Comparison of ENCODE assay signal across 15 cellular contexts in genomic region chr13:41985788-41986508, GRCh38. TPM values are rescaled to one million over a fixed set of nuclear protein-coding genes. Genes with fewer than 3 reads are reported as not detected.
A peak's percentile ranks its signal among the peaks of the same experiment; 100 is the strongest.
DNase-seq lines count a peak whose midpoint lies in the region; ATAC-seq and TF ChIP-seq lines count a peak whose summit lies in the region.
"Had no signal": no experiment of that assay in that cellular context is flagged by ENCODE, and none has a peak within 500 bp of the region (broad histone marks: within the 10 kb centered on the region; RNA-seq: fewer than 3 reads in every experiment).

No MANE protein-coding gene starts in this region.

- no peak overlapping the region for H2BK15ac ChIP-seq in IMR-90 (ENCODE audit: low read depth, low read length)

- no peak overlapping the region for H4K8ac ChIP-seq in IMR-90 (ENCODE audit: low read depth in 2 of 2, low read length in 2 of 2)

- no peak overlapping the region for H3K56ac ChIP-seq in IMR-90 (ENCODE audit: extremely low read depth, insufficient read depth, low read length)

- in situ Hi-C loops in IMR-90 (cut with MboI; ENCODE audit: low sequenced_read_pairs), result no loop called here
- in situ Hi-C loops in astrocyte of the spinal cord (cut with HindIII; ENCODE audit: low sequenced_read_pairs), result no loop called here

- no peaks in the 10 kb centered on the region for H4K20me1 ChIP-seq in IMR-90 (ENCODE audit: insufficient read depth, low read length)
- H4K20me1 ChIP-seq in osteoblast (ENCODE audit: insufficient read depth, low read length), result no peaks in the 10 kb centered on the region

- H3K4me1 ChIP-seq in IMR-90 (ENCODE audit: control insufficient read depth, insufficient read depth, low read length) (peaks cover 3% of the 10 kb centered on the region; the same call in 1 of the 2 replicates), osteoblast (ENCODE audit: insufficient read depth, low read length) (peaks cover 12% of the 10 kb centered on the region)
- H3K4me1 ChIP-seq: foreskin keratinocyte, suprapubic skin had no signal

- TF ChIP-seq POLR2A in IMR-90 (IDR thresholded peaks at IDR 0.05; ENCODE audit: low read depth, low read length), result no peak

- no peak for TF ChIP-seq RAD21 in IMR-90 (IDR thresholded peaks at IDR 0.05; ENCODE audit: low read length)

- H2AK5ac ChIP-seq in IMR-90 (ENCODE audit: low read depth, low read length), result no peak overlapping the region

- H4K5ac ChIP-seq in IMR-90 (ENCODE audit: low read depth, low read length), result no peak overlapping the region

- no peak overlapping the region for H3K18ac ChIP-seq in IMR-90 (ENCODE audit: low read depth, low read length)

- no peak overlapping the region for H2BK120ac ChIP-seq in IMR-90 (ENCODE audit: low read depth, low read length)

- WGBS in IMR-90 (ENCODE audit: extremely low coverage in 2 of 2, insufficient read length in 1 of 2), 2 experiments, result no CpG with 5 or more reads among the region's 2 CpGs

- H3K4me3 ChIP-seq in IMR-90 (ENCODE audit: insufficient read depth, low read depth, low read length), result no peak overlapping the region
- H3K4me3 ChIP-seq in astrocyte of the spinal cord (ENCODE audit: low read depth, low read length), result no peak overlapping the region
- no peak overlapping the region for H3K4me3 ChIP-seq in osteoblast (ENCODE audit: insufficient read depth, low read length)
- H3K4me3 ChIP-seq: suprapubic skin had no signal

- dilution Hi-C loops in IMR-90 (cut with HindIII; ENCODE audit: low sequenced_read_pairs, unreplicated experiment), result no loop called here

- H2BK5ac ChIP-seq in IMR-90 (ENCODE audit: low read depth, low read length, poor library complexity, severe bottlenecking), result no peak overlapping the region

- no peak overlapping the region for H2AK9ac ChIP-seq in IMR-90 (replicated peaks; ENCODE audit: low read depth, low read length, poor library complexity)

- no TSS peak for BruUV-seq in IMR-90 (replicated peaks; lab: Mats Ljungman, UMichigan)

- no peaks in the 10 kb centered on the region for H3K9me1 ChIP-seq in IMR-90 (ENCODE audit: insufficient read depth, low read length)

- H3K27me3 ChIP-seq in IMR-90 (ENCODE audit: control insufficient read depth, insufficient read depth, low read length) (no peaks in the 10 kb centered on the region), osteoblast (ENCODE audit: insufficient read depth, low read length) (peaks cover 4% of the 10 kb centered on the region)
- H3K27me3 ChIP-seq: foreskin keratinocyte, suprapubic skin had no signal

- intact Hi-C loops in IMR-90 (cut with micrococcal nuclease), result no loop called here

- ATAC-seq in IMR-90 (ENCODE audit: low read depth), result peak; percentile 57
- no peak for ATAC-seq in GM21526 (IDR thresholded peaks at IDR 0.05; ENCODE audit: low FRiP score, unreplicated experiment)
- ATAC-seq: activated naive CD4-positive, alpha-beta T cell treated with anti-CD3 and anti-CD28 coated beads, Interleukin-2, amount 50 U/mL, for 72 hours; foreskin keratinocyte had no signal

- H3K4ac ChIP-seq in IMR-90 (ENCODE audit: low read depth, low read length), result no peak overlapping the region

- CTCF ChIA-PET in IMR-90 (lab: Yijun Ruan, JAX), result no interaction called here

- no peak overlapping the region for H3K4me2 ChIP-seq in IMR-90 (ENCODE audit: low read depth, low read length)
- H3K4me2 ChIP-seq in osteoblast (ENCODE audit: insufficient read depth, low read length), result no peak overlapping the region

- H2BK20ac ChIP-seq in IMR-90 (ENCODE audit: low read depth, low read length), result no peak overlapping the region

- no peak overlapping the region for H3K27ac ChIP-seq in IMR-90 (ENCODE audit: insufficient read depth, low read length)
- H3K27ac ChIP-seq in osteoblast (ENCODE audit: low read depth, low read length), result no peak overlapping the region
- H3K27ac ChIP-seq: 22Rv1, foreskin keratinocyte, suprapubic skin, VCaP had no signal

- H3K9me3 ChIP-seq in IMR-90 (ENCODE audit: control insufficient read depth, insufficient read depth, low read length) (no peaks in the 10 kb centered on the region), osteoblast (ENCODE audit: low read depth, low read length) (no peaks in the 10 kb centered on the region)
- H3K9me3 ChIP-seq: suprapubic skin had no signal

- TF ChIP-seq CTCF in IMR-90 (conservative IDR thresholded peaks at IDR 0.05; ENCODE audit: low read depth, low read length) (no peak), astrocyte of the spinal cord (IDR thresholded peaks at IDR 0.05; ENCODE audit: low read depth, low read length) (no peak), osteoblast (IDR thresholded peaks at IDR 0.05; ENCODE audit: extremely low read depth, low read depth, low read length) (no peak)

- H3K36me3 ChIP-seq in IMR-90 (ENCODE audit: control insufficient read depth, insufficient read depth, low read length) (no peaks in the 10 kb centered on the region), osteoblast (ENCODE audit: insufficient read depth, low read length) (no peaks in the 10 kb centered on the region)
- H3K36me3 ChIP-seq: suprapubic skin had no signal

- H3K79me1 ChIP-seq in IMR-90 (ENCODE audit: low read depth in 1 of 2, low read length in 2 of 2), result no peaks in the 10 kb centered on the region

- no peak overlapping the region for H3K23ac ChIP-seq in IMR-90 (ENCODE audit: low read depth, low read length)

- H3K79me2 ChIP-seq in osteoblast (ENCODE audit: insufficient read depth, low read length), result no peaks in the 10 kb centered on the region

- POLR2A ChIA-PET in IMR-90 (lab: Charles Lee; ENCODE audit: unreplicated experiment), result no interaction called here

- H4K91ac ChIP-seq in IMR-90 (ENCODE audit: insufficient read depth, low read depth, low read length), result no peak overlapping the region

- no peak overlapping the region for H3K9ac ChIP-seq in IMR-90 (ENCODE audit: low read depth, low read length)

- H2AFZ ChIP-seq in IMR-90 (replicated peaks; ENCODE audit: low read length, poor library complexity) (peak overlapping the region; percentile 8), osteoblast (ENCODE audit: low read length) (no peak overlapping the region)

- DNase-seq in DMS 273 (lab: John Stamatoyannopoulos, UW; ENCODE audit: unreplicated experiment), result peak; percentile 12
- DNase-seq in DMS 273 treated with DMSO at 0.1 percent for 48 hours (lab: John Stamatoyannopoulos, UW), result no peak
- DNase-seq in IMR-90, result peak; percentile 35
- peak; percentile 33 for DNase-seq in astrocyte of the spinal cord (ENCODE audit: low read depth, low spot score)
- peak; percentile 77 for DNase-seq in osteoblast (ENCODE audit: insufficient read length, low spot score, missing footprints)
- no peak for DNase-seq in nucleus accumbens (lab: John Stamatoyannopoulos, UW)
- DNase-seq in dermis blood vessel endothelial cell, result no peak
- DNase-seq: foreskin keratinocyte, immature natural killer cell, NCI-H748 treated with DMSO at 0.1 percent for 48 hours had no signal

- H3K14ac ChIP-seq in IMR-90 (replicated peaks; ENCODE audit: low read depth, low read length), result no peak overlapping the region

TF ChIP-seq in IMR-90, 13 proteins besides CTCF, POLR2A, EP300 and RAD21:
- TF ChIP-seq FOS (IDR thresholded peaks at IDR 0.05; ENCODE audit: low read depth, low read length) (0 out of 2 replicates have a peak, but pooled peaks have one; percentile 10), ELK1 (IDR thresholded peaks at IDR 0.05; ENCODE audit: borderline replicate concordance, low read depth, low read length) (no peak), CEBPB (IDR thresholded peaks at IDR 0.05; ENCODE audit: low read depth, low read length) (no peak)

RNA-seq across cellular contexts. Expression of gene VWA8, which starts 25.0 kb away (rescaled TPM):
- total RNA-seq in IMR-90 (2012; rRNA removed) (18.3 and 19.7 TPM in 2 replicates), osteoblast (21.4 and 23.0 TPM in 2 replicates), dermis blood vessel endothelial cell (12.6 and 14.0 TPM in 2 replicates)
- 5.4 and 5.9 TPM in 2 replicates for polyA plus RNA-seq in IMR-90 (2012; rRNA removed)
- 1.6 and 2.0 TPM in 2 replicates for polyA plus RNA-seq in IMR-90 (2012; cell fraction: cytosol; rRNA removed)
- 1.7 and 8.2 TPM in 2 replicates for polyA plus RNA-seq in IMR-90 (2012; cell fraction: nucleus; rRNA removed; ENCODE audit: low replicate concordance)

Comparison
In these comparisons a context has a peak if more than half of its experiments do, and no peak if none do; other contexts are left out.
1. DNase-seq: peak in DMS 273 (single experiment), IMR-90 (single experiment), astrocyte of the spinal cord (single experiment) and osteoblast (single experiment); none in DMS 273 treated with DMSO at 0.1 percent for 48 hours (single experiment), nucleus accumbens (0 of 56) and dermis blood vessel endothelial cell (single experiment).